ENCODE assay signal across 1 cellular context in the genomic region with DNA sequence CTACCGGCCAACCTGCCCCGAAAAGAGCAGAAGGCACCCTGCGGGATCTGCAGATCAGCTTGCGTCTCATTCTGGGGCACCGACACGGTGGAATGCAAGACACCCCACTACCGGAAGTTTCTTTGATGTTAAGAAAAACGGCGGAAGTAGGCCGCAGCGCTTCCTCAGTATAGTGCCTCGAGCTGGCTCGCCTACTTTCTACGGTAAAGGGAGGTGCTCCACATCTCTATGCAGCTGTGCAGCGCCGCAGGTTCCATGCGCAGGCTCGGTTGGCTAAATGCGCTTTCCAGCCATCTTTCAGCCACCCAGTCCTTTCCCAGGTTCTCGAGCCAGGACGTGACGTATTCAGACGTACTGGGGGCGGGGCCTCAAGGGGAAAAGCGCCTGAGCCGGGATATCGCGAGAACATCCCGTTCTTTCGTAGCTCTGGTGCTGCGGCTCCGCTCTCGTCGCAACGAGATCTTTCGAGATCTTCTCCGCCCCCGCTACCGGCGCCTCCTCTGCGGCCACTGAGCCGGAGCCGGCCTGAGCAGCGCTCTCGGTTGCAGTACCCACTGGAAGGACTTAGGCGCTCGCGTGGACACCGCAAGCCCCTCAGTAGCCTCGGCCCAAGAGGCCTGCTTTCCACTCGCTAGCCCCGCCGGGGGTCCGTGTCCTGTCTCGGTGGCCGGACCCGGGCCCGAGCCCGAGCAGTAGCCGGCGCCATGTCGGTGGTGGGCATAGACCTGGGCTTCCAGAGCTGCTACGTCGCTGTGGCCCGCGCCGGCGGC.
TF ChIP-seq lines count a peak whose summit lies in the region.

A gene (plus strand): TSS at position 467 of the 770 bp plus-strand sequence. CDS start 238 bp downstream, at position 705.

TF ChIP-seq in HepG2, 621 proteins besides CTCF, POLR2A, EP300 and RAD21 (continued from another document and continues in another):
- TF ChIP-seq, protein P1, sequence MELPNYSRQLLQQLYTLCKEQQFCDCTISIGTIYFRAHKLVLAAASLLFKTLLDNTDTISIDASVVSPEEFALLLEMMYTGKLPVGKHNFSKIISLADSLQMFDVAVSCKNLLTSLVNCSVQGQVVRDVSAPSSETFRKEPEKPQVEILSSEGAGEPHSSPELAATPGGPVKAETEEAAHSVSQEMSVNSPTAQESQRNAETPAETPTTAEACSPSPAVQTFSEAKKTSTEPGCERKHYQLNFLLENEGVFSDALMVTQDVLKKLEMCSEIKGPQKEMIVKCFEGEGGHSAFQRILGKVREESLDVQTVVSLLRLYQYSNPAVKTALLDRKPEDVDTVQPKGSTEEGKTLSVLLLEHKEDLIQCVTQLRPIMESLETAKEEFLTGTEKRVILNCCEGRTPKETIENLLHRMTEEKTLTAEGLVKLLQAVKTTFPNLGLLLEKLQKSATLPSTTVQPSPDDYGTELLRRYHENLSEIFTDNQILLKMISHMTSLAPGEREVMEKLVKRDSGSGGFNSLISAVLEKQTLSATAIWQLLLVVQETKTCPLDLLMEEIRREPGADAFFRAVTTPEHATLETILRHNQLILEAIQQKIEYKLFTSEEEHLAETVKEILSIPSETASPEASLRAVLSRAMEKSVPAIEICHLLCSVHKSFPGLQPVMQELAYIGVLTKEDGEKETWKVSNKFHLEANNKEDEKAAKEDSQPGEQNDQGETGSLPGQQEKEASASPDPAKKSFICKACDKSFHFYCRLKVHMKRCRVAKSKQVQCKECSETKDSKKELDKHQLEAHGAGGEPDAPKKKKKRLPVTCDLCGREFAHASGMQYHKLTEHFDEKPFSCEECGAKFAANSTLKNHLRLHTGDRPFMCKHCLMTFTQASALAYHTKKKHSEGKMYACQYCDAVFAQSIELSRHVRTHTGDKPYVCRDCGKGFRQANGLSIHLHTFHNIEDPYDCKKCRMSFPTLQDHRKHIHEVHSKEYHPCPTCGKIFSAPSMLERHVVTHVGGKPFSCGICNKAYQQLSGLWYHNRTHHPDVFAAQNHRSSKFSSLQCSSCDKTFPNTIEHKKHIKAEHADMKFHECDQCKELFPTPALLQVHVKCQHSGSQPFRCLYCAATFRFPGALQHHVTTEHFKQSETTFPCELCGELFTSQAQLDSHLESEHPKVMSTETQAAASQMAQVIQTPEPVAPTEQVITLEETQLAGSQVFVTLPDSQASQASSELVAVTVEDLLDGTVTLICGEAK (IDR thresholded peaks at IDR 0.05) = 0 out of 2 replicates have a peak, but pooled peaks have one; percentile 27
- TF ChIP-seq, protein P1 (CRISPR knock-in tag; IDR thresholded peaks at IDR 0.05) = peak; percentile 57; the same call in 1 of the 2 replicates
- TF ChIP-seq, protein P2, sequence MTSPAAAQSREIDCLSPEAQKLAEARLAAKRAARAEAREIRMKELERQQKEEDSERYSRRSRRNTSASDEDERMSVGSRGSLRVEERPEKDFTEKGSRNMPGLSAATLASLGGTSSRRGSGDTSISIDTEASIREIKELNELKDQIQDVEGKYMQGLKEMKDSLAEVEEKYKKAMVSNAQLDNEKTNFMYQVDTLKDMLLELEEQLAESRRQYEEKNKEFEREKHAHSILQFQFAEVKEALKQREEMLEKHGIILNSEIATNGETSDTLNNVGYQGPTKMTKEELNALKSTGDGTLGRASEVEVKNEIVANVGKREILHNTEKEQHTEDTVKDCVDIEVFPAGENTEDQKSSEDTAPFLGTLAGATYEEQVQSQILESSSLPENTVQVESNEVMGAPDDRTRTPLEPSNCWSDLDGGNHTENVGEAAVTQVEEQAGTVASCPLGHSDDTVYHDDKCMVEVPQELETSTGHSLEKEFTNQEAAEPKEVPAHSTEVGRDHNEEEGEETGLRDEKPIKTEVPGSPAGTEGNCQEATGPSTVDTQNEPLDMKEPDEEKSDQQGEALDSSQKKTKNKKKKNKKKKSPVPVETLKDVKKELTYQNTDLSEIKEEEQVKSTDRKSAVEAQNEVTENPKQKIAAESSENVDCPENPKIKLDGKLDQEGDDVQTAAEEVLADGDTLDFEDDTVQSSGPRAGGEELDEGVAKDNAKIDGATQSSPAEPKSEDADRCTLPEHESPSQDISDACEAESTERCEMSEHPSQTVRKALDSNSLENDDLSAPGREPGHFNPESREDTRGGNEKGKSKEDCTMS (CRISPR knock-in tag; conservative IDR thresholded peaks at IDR 0.05) = no peak; the same call in 1 of the 2 replicates
- TF ChIP-seq ZBTB7B (CRISPR knock-in tag; IDR thresholded peaks at IDR 0.05) (no peak), ZNF230 (CRISPR knock-in tag; IDR thresholded peaks at IDR 0.05) (no peak; the same call in 1 of the 2 replicates), NAIF1 (CRISPR knock-in tag; IDR thresholded peaks at IDR 0.05; ENCODE audit: borderline replicate concordance) (0 out of 2 replicates have a peak, but pooled peaks have one; percentile 62), SRSF4 (IDR thresholded peaks at IDR 0.05; ENCODE audit: low read depth, low read length, poor library complexity, severe bottlenecking) (no peak), NR1H2 (CRISPR knock-in tag; IDR thresholded peaks at IDR 0.05; ENCODE audit: borderline replicate concordance, low read depth) (no peak)
- TF ChIP-seq, protein P3, sequence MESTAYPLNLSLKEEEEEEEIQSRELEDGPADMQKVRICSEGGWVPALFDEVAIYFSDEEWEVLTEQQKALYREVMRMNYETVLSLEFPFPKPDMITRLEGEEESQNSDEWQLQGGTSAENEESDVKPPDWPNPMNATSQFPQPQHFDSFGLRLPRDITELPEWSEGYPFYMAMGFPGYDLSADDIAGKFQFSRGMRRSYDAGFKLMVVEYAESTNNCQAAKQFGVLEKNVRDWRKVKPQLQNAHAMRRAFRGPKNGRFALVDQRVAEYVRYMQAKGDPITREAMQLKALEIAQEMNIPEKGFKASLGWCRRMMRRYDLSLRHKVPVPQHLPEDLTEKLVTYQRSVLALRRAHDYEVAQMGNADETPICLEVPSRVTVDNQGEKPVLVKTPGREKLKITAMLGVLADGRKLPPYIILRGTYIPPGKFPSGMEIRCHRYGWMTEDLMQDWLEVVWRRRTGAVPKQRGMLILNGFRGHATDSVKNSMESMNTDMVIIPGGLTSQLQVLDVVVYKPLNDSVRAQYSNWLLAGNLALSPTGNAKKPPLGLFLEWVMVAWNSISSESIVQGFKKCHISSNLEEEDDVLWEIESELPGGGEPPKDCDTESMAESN (CRISPR knock-in tag; conservative IDR thresholded peaks at IDR 0.05) = 0 out of 2 replicates have a peak, but pooled peaks have one; percentile 64
- TF ChIP-seq, protein P4, sequence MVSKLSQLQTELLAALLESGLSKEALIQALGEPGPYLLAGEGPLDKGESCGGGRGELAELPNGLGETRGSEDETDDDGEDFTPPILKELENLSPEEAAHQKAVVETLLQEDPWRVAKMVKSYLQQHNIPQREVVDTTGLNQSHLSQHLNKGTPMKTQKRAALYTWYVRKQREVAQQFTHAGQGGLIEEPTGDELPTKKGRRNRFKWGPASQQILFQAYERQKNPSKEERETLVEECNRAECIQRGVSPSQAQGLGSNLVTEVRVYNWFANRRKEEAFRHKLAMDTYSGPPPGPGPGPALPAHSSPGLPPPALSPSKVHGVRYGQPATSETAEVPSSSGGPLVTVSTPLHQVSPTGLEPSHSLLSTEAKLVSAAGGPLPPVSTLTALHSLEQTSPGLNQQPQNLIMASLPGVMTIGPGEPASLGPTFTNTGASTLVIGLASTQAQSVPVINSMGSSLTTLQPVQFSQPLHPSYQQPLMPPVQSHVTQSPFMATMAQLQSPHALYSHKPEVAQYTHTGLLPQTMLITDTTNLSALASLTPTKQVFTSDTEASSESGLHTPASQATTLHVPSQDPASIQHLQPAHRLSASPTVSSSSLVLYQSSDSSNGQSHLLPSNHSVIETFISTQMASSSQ (IDR thresholded peaks at IDR 0.05; ENCODE audit: low read depth) = 0 out of 2 replicates have a peak, but pooled peaks have one; percentile 12
- TF ChIP-seq, protein P4 (CRISPR knock-in tag; IDR thresholded peaks at IDR 0.05; ENCODE audit: borderline replicate concordance) = peak; percentile 69; the same call in 1 of the 2 replicates
- TF ChIP-seq, protein P5, sequence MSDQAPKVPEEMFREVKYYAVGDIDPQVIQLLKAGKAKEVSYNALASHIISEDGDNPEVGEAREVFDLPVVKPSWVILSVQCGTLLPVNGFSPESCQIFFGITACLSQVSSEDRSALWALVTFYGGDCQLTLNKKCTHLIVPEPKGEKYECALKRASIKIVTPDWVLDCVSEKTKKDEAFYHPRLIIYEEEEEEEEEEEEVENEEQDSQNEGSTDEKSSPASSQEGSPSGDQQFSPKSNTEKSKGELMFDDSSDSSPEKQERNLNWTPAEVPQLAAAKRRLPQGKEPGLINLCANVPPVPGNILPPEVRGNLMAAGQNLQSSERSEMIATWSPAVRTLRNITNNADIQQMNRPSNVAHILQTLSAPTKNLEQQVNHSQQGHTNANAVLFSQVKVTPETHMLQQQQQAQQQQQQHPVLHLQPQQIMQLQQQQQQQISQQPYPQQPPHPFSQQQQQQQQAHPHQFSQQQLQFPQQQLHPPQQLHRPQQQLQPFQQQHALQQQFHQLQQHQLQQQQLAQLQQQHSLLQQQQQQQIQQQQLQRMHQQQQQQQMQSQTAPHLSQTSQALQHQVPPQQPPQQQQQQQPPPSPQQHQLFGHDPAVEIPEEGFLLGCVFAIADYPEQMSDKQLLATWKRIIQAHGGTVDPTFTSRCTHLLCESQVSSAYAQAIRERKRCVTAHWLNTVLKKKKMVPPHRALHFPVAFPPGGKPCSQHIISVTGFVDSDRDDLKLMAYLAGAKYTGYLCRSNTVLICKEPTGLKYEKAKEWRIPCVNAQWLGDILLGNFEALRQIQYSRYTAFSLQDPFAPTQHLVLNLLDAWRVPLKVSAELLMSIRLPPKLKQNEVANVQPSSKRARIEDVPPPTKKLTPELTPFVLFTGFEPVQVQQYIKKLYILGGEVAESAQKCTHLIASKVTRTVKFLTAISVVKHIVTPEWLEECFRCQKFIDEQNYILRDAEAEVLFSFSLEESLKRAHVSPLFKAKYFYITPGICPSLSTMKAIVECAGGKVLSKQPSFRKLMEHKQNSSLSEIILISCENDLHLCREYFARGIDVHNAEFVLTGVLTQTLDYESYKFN (CRISPR knock-in tag; conservative IDR thresholded peaks at IDR 0.05) = 0 out of 2 replicates have a peak, but pooled peaks have one; percentile 33
- TF ChIP-seq, protein P6, sequence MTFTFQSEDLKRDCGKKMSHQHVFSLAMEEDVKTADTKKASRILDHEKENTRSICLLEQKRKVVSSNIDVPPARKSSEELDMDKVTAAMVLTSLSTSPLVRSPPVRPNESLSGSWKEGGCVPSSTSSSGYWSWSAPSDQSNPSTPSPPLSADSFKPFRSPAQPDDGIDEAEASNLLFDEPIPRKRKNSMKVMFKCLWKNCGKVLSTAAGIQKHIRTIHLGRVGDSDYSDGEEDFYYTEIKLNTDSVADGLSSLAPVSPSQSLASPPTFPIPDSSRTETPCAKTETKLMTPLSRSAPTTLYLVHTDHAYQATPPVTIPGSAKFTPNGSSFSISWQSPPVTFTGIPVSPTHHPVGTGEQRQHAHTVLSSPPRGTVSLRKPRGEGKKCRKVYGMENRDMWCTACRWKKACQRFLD (CRISPR knock-in tag; IDR thresholded peaks at IDR 0.05; ENCODE audit: borderline replicate concordance) = peak; percentile 55; the same call in 1 of the 2 replicates
- TF ChIP-seq, protein P7, sequence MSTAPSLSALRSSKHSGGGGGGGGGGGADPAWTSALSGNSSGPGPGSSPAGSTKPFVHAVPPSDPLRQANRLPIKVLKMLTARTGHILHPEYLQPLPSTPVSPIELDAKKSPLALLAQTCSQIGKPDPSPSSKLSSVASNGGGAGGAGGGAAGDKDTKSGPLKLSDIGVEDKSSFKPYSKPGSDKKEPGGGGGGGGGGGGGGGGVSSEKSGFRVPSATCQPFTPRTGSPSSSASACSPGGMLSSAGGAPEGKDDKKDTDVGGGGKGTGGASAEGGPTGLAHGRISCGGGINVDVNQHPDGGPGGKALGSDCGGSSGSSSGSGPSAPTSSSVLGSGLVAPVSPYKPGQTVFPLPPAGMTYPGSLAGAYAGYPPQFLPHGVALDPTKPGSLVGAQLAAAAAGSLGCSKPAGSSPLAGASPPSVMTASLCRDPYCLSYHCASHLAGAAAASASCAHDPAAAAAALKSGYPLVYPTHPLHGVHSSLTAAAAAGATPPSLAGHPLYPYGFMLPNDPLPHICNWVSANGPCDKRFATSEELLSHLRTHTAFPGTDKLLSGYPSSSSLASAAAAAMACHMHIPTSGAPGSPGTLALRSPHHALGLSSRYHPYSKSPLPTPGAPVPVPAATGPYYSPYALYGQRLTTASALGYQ (CRISPR knock-in tag; IDR thresholded peaks at IDR 0.05) = peak; percentile 44; the same call in 1 of the 2 replicates
